10 cellular contexts compared by ENCODE assay signal in genomic region chr2:171509945-171510731, GRCh38. TPM values are rescaled to one million over a fixed set of nuclear protein-coding genes. Genes with fewer than 3 reads are reported as not detected.
DNase-seq lines count a peak whose midpoint lies in the region; ATAC-seq and TF ChIP-seq lines count a peak whose summit lies in the region.
"Had no signal": no experiment of that assay in that cellular context is flagged by ENCODE, and none has a peak within 500 bp of the region (broad histone marks: within the 10 kb centered on the region; RNA-seq: fewer than 3 reads in every experiment).

No MANE protein-coding gene starts in this region.

- no peak for TF ChIP-seq CTCF in progenitor cell of endocrine pancreas (IDR thresholded peaks at IDR 0.05; ENCODE audit: unreplicated experiment)

- DNase-seq in activated naive CD4-positive, alpha-beta T cell treated with anti-CD3 and anti-CD28 coated beads, Interleukin-2, amount 50 U/mL, for 72 hours (ENCODE audit: low spot score in 2 of 2): no peak
- DNase-seq in activated naive CD4-positive, alpha-beta T cell treated with Interleukin-2 at 50 U/mL for 16 hours: no peak
- DNase-seq in memory B cell (ENCODE audit: low spot score in 2 of 2) (no peak), left lobe of liver (ENCODE audit: low spot score) (no peak), progenitor cell of endocrine pancreas (ENCODE audit: low spot score, unreplicated experiment) (no peak)
- DNase-seq: activated effector memory CD4-positive, alpha-beta T cell treated with Interleukin-2 at 50 U/mL for 16 hours; stimulated activated naive B cell treated with anti-CD40 and anti-IgM and Interleukin-4, amounts not matched to agents 10 μg/mL and 1 μg/mL and 100 μg/mL, for 72 hours had no signal

- ATAC-seq in activated naive CD4-positive, alpha-beta T cell treated with anti-CD3 and anti-CD28 coated beads, Interleukin-2, amount 50 U/mL, for 72 hours: peak; percentile 57 to 68
- peak; percentile 56 for ATAC-seq in GM21423 (IDR thresholded peaks at IDR 0.05; ENCODE audit: unreplicated experiment)
- ATAC-seq in HG03103 (IDR thresholded peaks at IDR 0.05; ENCODE audit: low read depth, unreplicated experiment): peak; percentile 57
- no peak for ATAC-seq in memory B cell (ENCODE audit: low read depth)
- ATAC-seq in SK-N-SH treated with all-trans-retinoic acid at 6 μM for 48 hours: no peak
- ATAC-seq in left lobe of liver: no peak

- H3K27me3 Mint-ChIP-seq in memory B cell: no peaks in the 10 kb centered on the region
- no peaks in the 10 kb centered on the region for H3K27me3 Mint-ChIP-seq in progenitor cell of endocrine pancreas
- H3K27me3 Mint-ChIP-seq: stimulated activated naive B cell treated with anti-CD40 and anti-IgM and Interleukin-4, amounts not matched to agents 10 μg/mL and 1 μg/mL and 100 μg/mL, for 72 hours had no signal

- H3K4me1 Mint-ChIP-seq in memory B cell: peaks cover 8% of the 10 kb centered on the region
- peaks cover 3% of the 10 kb centered on the region for H3K4me1 Mint-ChIP-seq in progenitor cell of endocrine pancreas (ENCODE audit: low read depth)

- peaks cover 0 to 5% of the 10 kb centered on the region in 2 donors for H3K9me3 Mint-ChIP-seq in activated naive CD4-positive, alpha-beta T cell treated with anti-CD3 and anti-CD28 coated beads, Interleukin-2, amount 50 U/mL, for 72 hours
- H3K9me3 Mint-ChIP-seq in memory B cell (no peaks in the 10 kb centered on the region), progenitor cell of endocrine pancreas (ENCODE audit: low read depth) (peaks cover 3% of the 10 kb centered on the region)
- H3K9me3 Mint-ChIP-seq: stimulated activated naive B cell treated with anti-CD40 and anti-IgM and Interleukin-4, amounts not matched to agents 10 μg/mL and 1 μg/mL and 100 μg/mL, for 72 hours had no signal

- H3K4me3 Mint-ChIP-seq in memory B cell (peak overlapping the region; percentile 46), progenitor cell of endocrine pancreas (ENCODE audit: low read depth) (no peak overlapping the region)
- H3K4me3 Mint-ChIP-seq: stimulated activated naive B cell treated with anti-CD40 and anti-IgM and Interleukin-4, amounts not matched to agents 10 μg/mL and 1 μg/mL and 100 μg/mL, for 72 hours had no signal

- H3K36me3 Mint-ChIP-seq in activated naive CD4-positive, alpha-beta T cell treated with anti-CD3 and anti-CD28 coated beads, Interleukin-2, amount 50 U/mL, for 72 hours: no peaks in the 10 kb centered on the region
- H3K36me3 Mint-ChIP-seq in memory B cell (no peaks in the 10 kb centered on the region), progenitor cell of endocrine pancreas (ENCODE audit: insufficient read depth) (no peaks in the 10 kb centered on the region)

- H3K27ac Mint-ChIP-seq in activated naive CD4-positive, alpha-beta T cell treated with anti-CD3 and anti-CD28 coated beads, Interleukin-2, amount 50 U/mL, for 72 hours: peak overlapping the region in 1 of 2 donors; percentile 14
- H3K27ac Mint-ChIP-seq in memory B cell (no peak overlapping the region), progenitor cell of endocrine pancreas (no peak overlapping the region)
- H3K27ac Mint-ChIP-seq: stimulated activated naive B cell treated with anti-CD40 and anti-IgM and Interleukin-4, amounts not matched to agents 10 μg/mL and 1 μg/mL and 100 μg/mL, for 72 hours had no signal

TF ChIP-seq in SK-N-SH treated with all-trans-retinoic acid at 6 μM for 48 hours, 23 proteins besides CTCF, POLR2A, EP300 and RAD21:
- no peak for TF ChIP-seq ZFP30 (CRISPR knock-in tag; IDR thresholded peaks at IDR 0.05)

RNA-seq across cellular contexts. Expression of gene CYBRD1, which starts 12.1 kb away (rescaled TPM):
- total RNA-seq in activated naive CD4-positive, alpha-beta T cell treated with anti-CD3 and anti-CD28 coated beads, Interleukin-2, amount 50 U/mL, for 72 hours: 1 to 10 TPM in 1 of 2 donors, under 1 TPM in 1; 0.27 to 1.9 TPM
- total RNA-seq in left lobe of liver: 12.5 TPM
- total RNA-seq in progenitor cell of endocrine pancreas: 2.3 and 2.5 TPM in 2 replicates

Comparison
In these comparisons a context has a peak if more than half of its experiments do, and no peak if none do; other contexts are left out.
1. ATAC-seq: peak in activated naive CD4-positive, alpha-beta T cell treated with anti-CD3 and anti-CD28 coated beads, Interleukin-2, amount 50 U/mL, for 72 hours (2 of 2), GM21423 (single experiment) and HG03103 (single experiment); none in memory B cell (single experiment), SK-N-SH treated with all-trans-retinoic acid at 6 μM for 48 hours (single experiment) and left lobe of liver (single experiment).